Comparison of ENCODE assay signal across 7 cellular contexts in genomic region chr2:52036853-52037252, GRCh38.
"Had no signal": no experiment of that assay in that cellular context is flagged by ENCODE, and none has a peak within 500 bp of the region (broad histone marks: within the 10 kb centered on the region; RNA-seq: fewer than 3 reads in every experiment).

No MANE protein-coding gene starts in this region.

- H2AFZ ChIP-seq: GM23248 had no signal

- H3K27ac Mint-ChIP-seq: HFFc6 had no signal

- H3K4me3 Mint-ChIP-seq: HFFc6 had no signal

- H3K27ac ChIP-seq: GM23248, HL-60 had no signal

- FAIRE-seq: K562 had no signal

- DNase-seq: GM23248, H7, HFFc6, IMR-90, KG1 had no signal

- H3K4me3 ChIP-seq: GM23248, K562 had no signal

- H3K9ac ChIP-seq: GM23248 had no signal

- H3K9me3 Mint-ChIP-seq: HFFc6 had no signal
